Comparison of ENCODE assay signal across 27 cellular contexts in the genomic region with DNA sequence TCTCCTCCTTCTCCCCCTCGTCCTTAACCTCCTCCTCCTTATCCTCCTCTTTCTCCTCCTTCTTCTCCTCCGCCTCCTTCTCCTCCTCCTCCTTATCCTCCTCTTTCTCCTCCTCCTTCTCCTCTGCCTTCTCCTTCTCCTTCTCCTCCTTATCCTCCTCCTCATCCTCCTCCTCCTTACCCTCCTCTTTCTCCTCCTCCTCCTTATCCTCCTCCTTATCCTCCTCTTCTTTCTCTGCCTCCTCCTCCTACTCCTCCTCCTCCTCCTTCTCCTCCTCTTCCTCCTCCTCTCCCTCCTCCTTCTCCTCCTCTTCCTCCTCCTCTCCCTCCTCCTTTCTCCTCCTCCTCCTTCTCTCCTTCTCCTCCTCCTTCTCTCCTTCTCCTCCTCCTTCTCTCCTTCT. TPM values are rescaled to one million over a fixed set of nuclear protein-coding genes. Genes with fewer than 3 reads are reported as not detected.
DNase-seq lines count a peak whose midpoint lies in the region; ATAC-seq, FAIRE-seq and TF ChIP-seq lines count a peak whose summit lies in the region.
"Had no signal": no experiment of that assay in that cellular context is flagged by ENCODE, and none has a peak within 500 bp of the region (broad histone marks: within the 10 kb centered on the region; RNA-seq: fewer than 3 reads in every experiment).

No MANE protein-coding gene starts in this region.

- H3K27me3 ChIP-seq in HepG2 (ENCODE audit: control insufficient read depth in 1 of 2, insufficient read depth in 2 of 2, low read length in 2 of 2) = peaks cover 0 to 10% of the 10 kb centered on the region in 2 experiments; a peak in 2 of 5 replicates
- no peaks in the 10 kb centered on the region for H3K27me3 ChIP-seq in right lobe of liver
- H3K27me3 ChIP-seq in K562 (ENCODE audit: control insufficient read depth in 2 of 2, insufficient read depth in 2 of 2, low read length in 2 of 2) = 0 out of 5 replicates have a peak, but pooled peaks cover 0 to 11% of the 10 kb centered on the region in 2 experiments
- H3K27me3 ChIP-seq: BE2C had no signal

- no peaks in the 10 kb centered on the region for H3K9me1 ChIP-seq in K562 (ENCODE audit: control insufficient read depth, insufficient read depth, low read length)

- no peaks in the 10 kb centered on the region for H3K36me3 ChIP-seq in HepG2 (replicated peaks in 1 of 2; ENCODE audit: control insufficient read depth in 1 of 2, insufficient read depth in 2 of 2, low read length in 2 of 2)
- H3K36me3 ChIP-seq in right lobe of liver = no peaks in the 10 kb centered on the region
- H3K36me3 ChIP-seq in K562 (ENCODE audit: control insufficient read depth, insufficient read depth, low read length) = no peaks in the 10 kb centered on the region
- H3K36me3 ChIP-seq: BLaER1 had no signal

- H3K9me3 Mint-ChIP-seq in stimulated activated effector memory CD8-positive, alpha-beta T cell treated with anti-CD3 and anti-CD28 coated beads, Interleukin-12 subunit alpha, Interleukin-12 subunit beta, amount 100 ng/mL, for 72 hours = no peaks in the 10 kb centered on the region

- no peak overlapping the region for H3K9ac ChIP-seq in HepG2 (ENCODE audit: insufficient read depth, low read depth, low read length)
- H3K9ac ChIP-seq in K562 (ENCODE audit: insufficient read depth in 1 of 2, low read depth in 2 of 2, low read length in 2 of 2) = no peak overlapping the region
- H3K9ac ChIP-seq: BLaER1 had no signal

- H3K4me2 ChIP-seq in HepG2 (ENCODE audit: low read depth, low read length) (no peak overlapping the region), K562 (ENCODE audit: insufficient read depth, low read length) (no peak overlapping the region)
- H3K4me2 ChIP-seq: BLaER1 had no signal

- ATAC-seq in HepG2 = no peak
- no peak for ATAC-seq in right lobe of liver
- no peak for ATAC-seq in K562
- no peak for ATAC-seq in stimulated activated effector memory CD8-positive, alpha-beta T cell treated with anti-CD3 and anti-CD28 coated beads, Interleukin-12 subunit alpha, Interleukin-12 subunit beta, amount 100 ng/mL, for 72 hours
- ATAC-seq: GM12878 had no signal

- H3K4me1 Mint-ChIP-seq in stimulated activated effector memory CD8-positive, alpha-beta T cell treated with anti-CD3 and anti-CD28 coated beads, Interleukin-12 subunit alpha, Interleukin-12 subunit beta, amount 100 ng/mL, for 72 hours = no peaks in the 10 kb centered on the region
- H3K4me1 Mint-ChIP-seq: CD4-positive, CD25-positive, alpha-beta regulatory T cell had no signal

- TF ChIP-seq EP300 in HepG2 (IDR thresholded peaks at IDR 0.05; ENCODE audit: low read depth in 2 of 2, low read length in 2 of 2) = no peak
- TF ChIP-seq EP300 in HepG2 (CRISPR knock-in tag; IDR thresholded peaks at IDR 0.05; ENCODE audit: borderline replicate concordance) = no peak
- no peak for TF ChIP-seq EP300 in K562 (IDR thresholded peaks at IDR 0.05; ENCODE audit: low read length)

- BruUV-seq in HepG2 (replicated peaks; lab: Mats Ljungman, UMichigan) (no TSS peak), K562 (replicated peaks; lab: Mats Ljungman, UMichigan) (no TSS peak)

- POLR2A ChIA-PET in HepG2 (lab: Yijun Ruan, JAX) = no interaction called here
- POLR2A ChIA-PET in K562 (lab: Yijun Ruan, JAX) = no interaction called here

- peak overlapping the region; percentile 6 for H3K27ac Mint-ChIP-seq in stimulated activated effector memory CD8-positive, alpha-beta T cell treated with anti-CD3 and anti-CD28 coated beads, Interleukin-12 subunit alpha, Interleukin-12 subunit beta, amount 100 ng/mL, for 72 hours
- H3K27ac Mint-ChIP-seq: CD4-positive, alpha-beta memory T cell; CD4-positive, CD25-positive, alpha-beta regulatory T cell; CD8-positive, alpha-beta memory T cell had no signal

- intact Hi-C loops in HepG2 (cut with micrococcal nuclease; ENCODE audit: unreplicated experiment) (no loop called here), right lobe of liver (cut with DNase I) (no loop called here), K562 (cut with micrococcal nuclease) (no loop called here)

- in situ Hi-C loops in HepG2 (cut with HindIII; ENCODE audit: extremely low pct_ligation_motif_present, low pct_unique_long_range_greater_than_20kb) = no loop called here
- in situ Hi-C loops in K562 (cut with MboI) = no loop called here

- H2AFZ ChIP-seq in HepG2 (ENCODE audit: low read length) (no peak overlapping the region), K562 (ENCODE audit: low read depth, low read length) (no peak overlapping the region)

- FAIRE-seq in HepG2 (lab: Jason Lieb, UNC) = no peak
- FAIRE-seq in K562 (lab: Jason Lieb, UNC) = no peak
- FAIRE-seq: A204.1, GM12878, GM12892, GM18507 had no signal

- H4K20me1 ChIP-seq in HepG2 (ENCODE audit: insufficient read depth, low read length) (no peaks in the 10 kb centered on the region), K562 (replicated peaks; ENCODE audit: control insufficient read depth, insufficient read depth, low read length) (no peaks in the 10 kb centered on the region)
- H4K20me1 ChIP-seq: BLaER1 had no signal

- no peak for DNase-seq in HepG2 (ENCODE audit: low spot score)
- no peak for DNase-seq in right lobe of liver
- DNase-seq in K562 (ENCODE audit: extremely low read depth in 1 of 4, low spot score in 3 of 4) = no peak
- no peak for DNase-seq in stimulated activated effector memory CD8-positive, alpha-beta T cell treated with anti-CD3 and anti-CD28 coated beads, Interleukin-12 subunit alpha, Interleukin-12 subunit beta, amount 100 ng/mL, for 72 hours (ENCODE audit: low spot score in 2 of 2)
- no peak for DNase-seq in NCI-H1105 treated with DMSO at 0.1 percent for 48 hours (lab: John Stamatoyannopoulos, UW)
- no peak for DNase-seq in effector CD8-positive, alpha-beta T cell (lab: John Stamatoyannopoulos, UW)
- DNase-seq: 8988T; ACHN; BE2C; C1 segment of cervical spinal cord; CD4-positive, alpha-beta memory T cell; CD8-positive, alpha-beta memory T cell; COR-L47; DMS 273 treated with DMSO at 0.1 percent for 48 hours; DMS153; DMS53; DMS79; DND-41; EL; GDM1 had no signal

- H3K27ac ChIP-seq in HepG2 (ENCODE audit: extremely low read length, insufficient read depth, low read length) (no peak overlapping the region), right lobe of liver (no peak overlapping the region), K562 (ENCODE audit: extremely low read depth, low read depth, low read length) (no peak overlapping the region)
- H3K27ac ChIP-seq: BLaER1 had no signal

- H3K9me3 ChIP-seq in HepG2 (ENCODE audit: low read length) = no peaks in the 10 kb centered on the region
- H3K9me3 ChIP-seq in right lobe of liver = no peaks in the 10 kb centered on the region
- no peaks in the 10 kb centered on the region for H3K9me3 ChIP-seq in K562 (replicated peaks; ENCODE audit: control insufficient read depth, insufficient read depth, low read depth, low read length)
- H3K9me3 ChIP-seq: BE2C, BLaER1 had no signal

- CTCF ChIA-PET in HepG2 (lab: Yijun Ruan, JAX; ENCODE audit: low intra/inter-chr PET ratio, low total read pairs) (no interaction called here), K562 (lab: Yijun Ruan, JAX; ENCODE audit: low intra/inter-chr PET ratio) (no interaction called here)

- H3K79me2 ChIP-seq in HepG2 (ENCODE audit: insufficient read depth, low read length) = no peaks in the 10 kb centered on the region
- no peaks in the 10 kb centered on the region for H3K79me2 ChIP-seq in K562 (ENCODE audit: control insufficient read depth, insufficient read depth, low read length)

- TF ChIP-seq POLR2A in HepG2 (IDR thresholded peaks at IDR 0.05; ENCODE audit: insufficient read depth in 1 of 2, low read depth in 2 of 2, low read length in 2 of 2) (no peak), right lobe of liver (IDR thresholded peaks at IDR 0.05) (no peak), K562 (conservative IDR thresholded peaks at IDR 0.05) (no peak)

- H3K4me1 ChIP-seq in HepG2 (ENCODE audit: insufficient read depth, low read length) (no peaks in the 10 kb centered on the region), right lobe of liver (no peaks in the 10 kb centered on the region), K562 (replicated peaks in 1 of 2; ENCODE audit: control insufficient read depth in 2 of 2, insufficient read depth in 2 of 2, low read length in 2 of 2) (no peaks in the 10 kb centered on the region)
- H3K4me1 ChIP-seq: BLaER1 had no signal

- no peak overlapping the region for H3K4me3 Mint-ChIP-seq in stimulated activated effector memory CD8-positive, alpha-beta T cell treated with anti-CD3 and anti-CD28 coated beads, Interleukin-12 subunit alpha, Interleukin-12 subunit beta, amount 100 ng/mL, for 72 hours
- H3K4me3 Mint-ChIP-seq: CD4-positive, alpha-beta memory T cell; CD4-positive, CD25-positive, alpha-beta regulatory T cell; CD8-positive, alpha-beta memory T cell had no signal

- TF ChIP-seq RAD21 in HepG2 (CRISPR knock-in tag; IDR thresholded peaks at IDR 0.05) (no peak), K562 (CRISPR knock-in tag; conservative IDR thresholded peaks at IDR 0.05 in 1 of 2, IDR thresholded peaks at IDR 0.05 in 1 of 2) (no peak)

- WGBS in HepG2 (ENCODE audit: low lambda C conversion rate) = 8% methylated on average over 2 of the region's 2 CpGs
- WGBS in right lobe of liver (ENCODE audit: insufficient coverage, low coverage, low lambda C conversion rate, missing lambda C conversion rate) = 43% methylated on average over 2 of the region's 2 CpGs
- 5% methylated on average over 2 of the region's 2 CpGs for WGBS in K562 (ENCODE audit: insufficient coverage, low coverage, missing lambda C conversion rate)

- H3K4me3 ChIP-seq in HepG2 (replicated peaks in 1 of 3; ENCODE audit: insufficient read depth in 1 of 3, low read depth in 2 of 3, low read length in 3 of 3) (no peak overlapping the region), right lobe of liver (no peak overlapping the region), K562 (no peak overlapping the region)
- H3K4me3 ChIP-seq: BLaER1, GM12878 had no signal

- H3K36me3 Mint-ChIP-seq in stimulated activated effector memory CD8-positive, alpha-beta T cell treated with anti-CD3 and anti-CD28 coated beads, Interleukin-12 subunit alpha, Interleukin-12 subunit beta, amount 100 ng/mL, for 72 hours = no peaks in the 10 kb centered on the region
- H3K36me3 Mint-ChIP-seq: CD14-positive monocyte; CD4-positive, alpha-beta memory T cell; CD4-positive, CD25-positive, alpha-beta regulatory T cell had no signal

- TF ChIP-seq CTCF in HepG2 (CRISPR knock-in tag; IDR thresholded peaks at IDR 0.05) = no peak
- no peak for TF ChIP-seq CTCF in right lobe of liver (IDR thresholded peaks at IDR 0.05)
- no peak for TF ChIP-seq CTCF in K562 (IDR thresholded peaks at IDR 0.05 in 2 of 3, conservative IDR thresholded peaks at IDR 0.05 in 1 of 3; ENCODE audit: insufficient read depth in 2 of 3, low read depth in 1 of 3, low read length in 3 of 3)

RNA-seq across cellular contexts. Expression of gene PLXNA4, which starts 14.5 kb away (rescaled TPM):
- total RNA-seq in HepG2 (2016; rRNA removed; fragmentation: Illumina TruSeq; extraction: Trizol) (0.01 and 0.04 TPM in 2 replicates), right lobe of liver (under 1 TPM; 0.17 to 0.90 (median 0.30) TPM), K562 (2014; rRNA removed) (under 0.01 TPM in 1 of 2 replicates, not detected in the other), K562 (2014; rRNA removed; fragmentation: Illumina TruSeq; extraction: Trizol) (not detected in 2 replicates), K562 (2015; rRNA removed; fragmentation: Illumina TruSeq; extraction: Trizol) (not detected in 2 replicates), K562 (2021) (0.04 and 0.09 TPM in 2 replicates)
- total RNA-seq in HepG2 (2016; cell fraction: cytosol; rRNA removed; fragmentation: Illumina TruSeq; extraction: Trizol; ENCODE audit: low read depth) = not detected in 2 replicates
- 0.03 and 0.22 TPM in 2 replicates for total RNA-seq in HepG2 (2016; cell fraction: insoluble cytoplasmic fraction; rRNA removed; fragmentation: Illumina TruSeq; extraction: Trizol)
- under 0.01 and 0.03 TPM in 2 replicates for total RNA-seq in HepG2 (2016; cell fraction: membrane; rRNA removed; fragmentation: Illumina TruSeq; extraction: Trizol)
- 0.03 and 0.06 TPM in 2 replicates for total RNA-seq in HepG2 (2016; cell fraction: nucleus; rRNA removed; fragmentation: Illumina TruSeq; extraction: Trizol)
- polyA plus RNA-seq in HepG2 (2011; rRNA removed) (0.01 TPM in 1 of 2 replicates, not detected in the other), K562 (2011; rRNA removed) (not detected in 2 replicates), K562 (2014; fragmentation: Illumina TruSeq; extraction: Trizol) (not detected in 2 replicates), K562 (2014; fragmentation: Nextera tagmentation; extraction: Ambion mirVana) (not detected), K562 (2014; rRNA removed) (not detected in 2 replicates)
- polyA plus RNA-seq in HepG2 (2011; cell fraction: cytosol; rRNA removed) = under 0.01 and 0.01 TPM in 2 replicates
- polyA plus RNA-seq in HepG2 (2011; cell fraction: nucleus; rRNA removed) = 0.02 TPM in 1 of 2 replicates, not detected in the other
- 0.01 TPM in 1 of 2 replicates, not detected in the other for polyA plus RNA-seq in HepG2 (2012)
- 0.01 TPM in 1 of 2 replicates, not detected in the other for polyA plus RNA-seq in HepG2 (2016; cell fraction: cytosol; fragmentation: Illumina TruSeq; extraction: Trizol; ENCODE audit: low read depth)
- 0.02 TPM in 1 of 2 replicates, not detected in the other for polyA plus RNA-seq in HepG2 (2016; cell fraction: insoluble cytoplasmic fraction; fragmentation: Illumina TruSeq; extraction: Trizol; ENCODE audit: low read depth)
- polyA plus RNA-seq in HepG2 (2016; cell fraction: membrane; fragmentation: Illumina TruSeq; extraction: Trizol; ENCODE audit: low read depth) = 0.01 TPM in 1 of 2 replicates, not detected in the other
- 0.03 TPM in 1 of 2 replicates, not detected in the other for polyA plus RNA-seq in HepG2 (2016; cell fraction: nucleus; fragmentation: Illumina TruSeq; extraction: Trizol; ENCODE audit: insufficient read depth, low read depth)
- polyA minus RNA-seq in HepG2 (2011; rRNA and poly(A)+ RNA removed; ENCODE audit: low replicate concordance) = not detected in 2 replicates
- polyA minus RNA-seq in HepG2 (2011; cell fraction: cytosol; rRNA and poly(A)+ RNA removed) = not detected in 2 replicates
- not detected in 2 replicates for polyA minus RNA-seq in HepG2 (2011; cell fraction: nucleus; rRNA and poly(A)+ RNA removed)
- 0.09 and 0.14 TPM in 2 replicates for total RNA-seq in K562 (2011; cell fraction: chromatin; rRNA removed; ENCODE audit: low replicate concordance)
- total RNA-seq in K562 (2011; cell fraction: nucleolus; rRNA removed) = not detected in 2 replicates
- not detected in 2 replicates for total RNA-seq in K562 (2011; cell fraction: nucleoplasm; rRNA removed)
- 0.09 TPM in 1 of 2 replicates, not detected in the other for polyA plus RNA-seq in K562 (2011; cell fraction: cytosol; rRNA removed)
- polyA plus RNA-seq in K562 (2011; cell fraction: nucleus; rRNA removed) = not detected in 2 replicates
- polyA plus RNA-seq in K562 (2012) = 0.10 TPM in 1 of 2 replicates, not detected in the other
- 0.03 TPM in 1 of 2 replicates, not detected in the other for polyA minus RNA-seq in K562 (2011; rRNA and poly(A)+ RNA removed)
- not detected in 2 replicates for polyA minus RNA-seq in K562 (2011; cell fraction: cytosol; rRNA and poly(A)+ RNA removed)
- polyA minus RNA-seq in K562 (2011; cell fraction: nucleus; rRNA and poly(A)+ RNA removed) = 0.22 TPM in 1 of 2 replicates, not detected in the other
- polyA plus RNA-seq: CD14-positive monocyte; CD4-positive, CD25-positive, alpha-beta regulatory T cell; GM12878 had no signal

Comparison
In these comparisons a context has a peak if more than half of its experiments do, and no peak if none do; other contexts are left out.
1. Of the 241 proteins assayed by ChIP-seq in both HepG2 and K562: peak only in HepG2: PCBP2; only in K562: ZNF263; in both: none; in neither: 239.